21 cellular contexts compared by ENCODE assay signal in the genomic region with DNA sequence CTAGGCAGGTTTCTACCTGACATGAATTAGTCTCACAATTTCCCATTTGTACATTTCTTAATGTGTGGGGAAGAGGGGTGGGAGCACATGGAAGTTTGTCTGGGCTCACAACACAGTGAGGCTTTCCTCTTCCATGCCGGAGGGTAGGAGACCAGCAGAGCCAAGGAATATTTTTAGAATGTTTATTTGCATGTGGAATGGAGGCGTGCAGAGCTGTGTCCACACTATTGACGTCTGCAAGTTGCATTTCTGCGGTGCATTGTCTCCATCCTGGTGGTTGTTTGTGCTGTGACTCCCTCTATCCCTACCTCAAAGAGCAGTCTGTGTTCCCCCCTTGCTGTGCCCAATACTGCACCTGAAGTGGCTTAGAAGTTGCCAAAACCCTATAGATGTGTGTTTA.
DNase-seq lines count a peak whose midpoint lies in the region; ATAC-seq, FAIRE-seq and TF ChIP-seq lines count a peak whose summit lies in the region.
"Had no signal": no experiment of that assay in that cellular context is flagged by ENCODE, and none has a peak within 500 bp of the region (broad histone marks: within the 10 kb centered on the region; RNA-seq: fewer than 3 reads in every experiment).

No MANE protein-coding gene starts in this region.

- CTCF ChIA-PET in AG04450 (lab: Charles Lee) = interaction anchor here (0.6 kb wide), 1 partner anchor 33 kb away, joined by 3 read pairs; no protein-coding TSS in a partner anchor

- peaks cover 7% of the 10 kb centered on the region for H3K27me3 Mint-ChIP-seq in nephron progenitor cell (ENCODE audit: low read depth, poor library complexity)

- no peaks in the 10 kb centered on the region for H3K9me3 Mint-ChIP-seq in nephron progenitor cell
- H3K9me3 Mint-ChIP-seq: H9 had no signal

- H3K9me3 ChIP-seq in AG04450 (ENCODE audit: control insufficient read depth, insufficient read depth, low read length) = no peaks in the 10 kb centered on the region
- H3K9me3 ChIP-seq: BE2C had no signal

- no peaks in the 10 kb centered on the region for H3K36me3 ChIP-seq in bronchial epithelial cell (ENCODE audit: control insufficient read depth, insufficient read depth, low read length)
- H3K36me3 ChIP-seq: BE2C had no signal

- peaks cover 20% of the 10 kb centered on the region for H3K4me1 Mint-ChIP-seq in nephron progenitor cell
- H3K4me1 Mint-ChIP-seq: CD4-positive, CD25-positive, alpha-beta regulatory T cell; CD8-positive, alpha-beta memory T cell had no signal

- H3K27ac ChIP-seq in AG04450 (ENCODE audit: low read depth, low read length) = no peak overlapping the region
- H3K27ac ChIP-seq: HL-60 had no signal

- H3K4me3 ChIP-seq in AG04450 (ENCODE audit: low read depth, low read length) (no peak overlapping the region), bronchial epithelial cell (ENCODE audit: low read depth, low read length) (no peak overlapping the region)
- H3K4me3 ChIP-seq: GM12878 had no signal

- peak; percentile 18 for FAIRE-seq in bronchial epithelial cell (lab: Jason Lieb, UNC)
- FAIRE-seq: GM12878, H1 had no signal

- H3K27me3 ChIP-seq in AG04450 (ENCODE audit: control insufficient read depth, insufficient read depth, low read length) = no peaks in the 10 kb centered on the region
- H3K27me3 ChIP-seq in bronchial epithelial cell (ENCODE audit: control insufficient read depth, insufficient read depth, low read length) = no peaks in the 10 kb centered on the region
- H3K27me3 ChIP-seq: BE2C had no signal

- H3K36me3 Mint-ChIP-seq in nephron progenitor cell (ENCODE audit: low read depth) = no peaks in the 10 kb centered on the region
- H3K36me3 Mint-ChIP-seq: CD4-positive, CD25-positive, alpha-beta regulatory T cell; CD8-positive, alpha-beta memory T cell had no signal

- POLR2A ChIA-PET in AG04450 (lab: Yijun Ruan, JAX) = no interaction called here

- ATAC-seq in HG02852 (IDR thresholded peaks at IDR 0.05; ENCODE audit: unreplicated experiment) (no peak), GM21723 (IDR thresholded peaks at IDR 0.05; ENCODE audit: unreplicated experiment) (no peak)
- ATAC-seq: GM12878 had no signal

- no peak overlapping the region for H3K4me3 Mint-ChIP-seq in nephron progenitor cell
- H3K4me3 Mint-ChIP-seq: CD4-positive, CD25-positive, alpha-beta regulatory T cell; CD8-positive, alpha-beta memory T cell; H9 had no signal

- TF ChIP-seq CTCF in AG04450 (IDR thresholded peaks at IDR 0.05; ENCODE audit: low read depth, low read length) (no peak), bronchial epithelial cell (IDR thresholded peaks at IDR 0.05; ENCODE audit: insufficient read depth, low read length, severe bottlenecking) (no peak), nephron progenitor cell (IDR thresholded peaks at IDR 0.05) (no peak)

- H3K27ac Mint-ChIP-seq in nephron progenitor cell = peak overlapping the region; percentile 22
- H3K27ac Mint-ChIP-seq: CD4-positive, CD25-positive, alpha-beta regulatory T cell; CD8-positive, alpha-beta memory T cell had no signal

- DNase-seq in AG04450 (ENCODE audit: low read depth, low spot score) = peak; percentile 8
- peak; percentile 1 for DNase-seq in NCI-H526 treated with DMSO at 0.1 percent for 48 hours (lab: John Stamatoyannopoulos, UW)
- DNase-seq in bronchial epithelial cell (ENCODE audit: low read depth) = no peak
- no peak for DNase-seq in nephron progenitor cell
- no peak for DNase-seq in activated effector memory CD4-positive, alpha-beta T cell treated with anti-CD3 and anti-CD28 coated beads, Interleukin-2, amount 50 U/mL, for 16 hours
- DNase-seq: 8988T; BE2C; C1 segment of cervical spinal cord; CD4-positive, CD25-positive, alpha-beta regulatory T cell; CD8-positive, alpha-beta memory T cell; COR-L47; DMS 273 treated with DMSO at 0.1 percent for 48 hours; DMS53; DND-41; EL; H9 had no signal

Comparison
In these comparisons a context has a peak if more than half of its experiments do, and no peak if none do; other contexts are left out.
1. DNase-seq: peak in AG04450 (single experiment) and NCI-H526 treated with DMSO at 0.1 percent for 48 hours (single experiment); none in bronchial epithelial cell (single experiment), nephron progenitor cell (single experiment) and activated effector memory CD4-positive, alpha-beta T cell treated with anti-CD3 and anti-CD28 coated beads, Interleukin-2, amount 50 U/mL, for 16 hours (single experiment).